Comparison of ENCODE assay signal across 8 cellular contexts in genomic region chr22:41589260-41589600, GRCh38. TPM values are rescaled to one million over a fixed set of nuclear protein-coding genes. Genes with fewer than 3 reads are reported as not detected.
DNase-seq lines count a peak whose midpoint lies in the region; ATAC-seq and TF ChIP-seq lines count a peak whose summit lies in the region.

No MANE protein-coding gene starts in this region.

- DNase-seq in AG04450 (ENCODE audit: low read depth, low spot score) (no peak), MG63 (peak; percentile 26), breast epithelium (ENCODE audit: low spot score in 2 of 2) (no peak), left colon (peak; percentile 35 to 44), substantia nigra (lab: John Stamatoyannopoulos, UW) (peak in 6 of 49 donors; percentile 41 to 68 (median 54)), NCI-H1436 treated with DMSO at 0.1 percent for 48 hours (lab: John Stamatoyannopoulos, UW) (no peak)

- H3K4me3 ChIP-seq in AG04450 (ENCODE audit: low read depth, low read length) (peak overlapping the region; percentile 95), MG63 (peak overlapping the region; percentile 89), breast epithelium (peak overlapping the region; percentile 69 to 84 (median 82))

- H3K36me3 ChIP-seq in MG63 (no peaks in the 10 kb centered on the region; the same call in 1 of the 2 replicates), breast epithelium (no peaks in the 10 kb centered on the region)

- ATAC-seq in GM18868 (IDR thresholded peaks at IDR 0.05; ENCODE audit: unreplicated experiment) (peak; percentile 8), left colon (peak; percentile 24), HG02798 (IDR thresholded peaks at IDR 0.05; ENCODE audit: poor library complexity, unreplicated experiment) (no peak)

- H3K4me1 ChIP-seq in breast epithelium = peaks cover 5 to 8% of the 10 kb centered on the region in 2 donors

- intact Hi-C loops in breast epithelium (cut with DNase I; ENCODE audit: low total_unique reads) = no loop called here
- intact Hi-C loops in left colon (cut with DNase I, micrococcal nuclease) = no loop called here

- H3K9me3 ChIP-seq in AG04450 (ENCODE audit: control insufficient read depth, insufficient read depth, low read length) (no peaks in the 10 kb centered on the region; the same call in 1 of the 2 replicates), MG63 (no peaks in the 10 kb centered on the region), breast epithelium (no peaks in the 10 kb centered on the region)

- H3K27me3 ChIP-seq in AG04450 (ENCODE audit: control insufficient read depth, insufficient read depth, low read length) (no peaks in the 10 kb centered on the region), MG63 (no peaks in the 10 kb centered on the region), breast epithelium (no peaks in the 10 kb centered on the region)

- peak overlapping the region; percentile 61 for H3K27ac ChIP-seq in AG04450 (ENCODE audit: low read depth, low read length)
- peak overlapping the region; percentile 77 to 79 for H3K27ac ChIP-seq in breast epithelium
- H3K27ac ChIP-seq in substantia nigra (ENCODE audit: low read depth, low read length, poor library complexity, severe bottlenecking) = peak overlapping the region; percentile 81

- POLR2A ChIA-PET in AG04450 (lab: Yijun Ruan, JAX) = interaction anchor here (0.6 to 2.2 kb wide), 20 partner anchors 9 to 287 kb away, joined by 3 to 16 read pairs (median 4); partner anchors contain the start of genes ACO2, CSDC2, DESI1 and PHF5A

- CTCF ChIA-PET in AG04450 (lab: Charles Lee) = interaction anchor here (1.0 to 2.6 kb wide), 5 partner anchors 46 to 185 kb away, joined by 3 to 12 read pairs (median 4); partner anchors contain the start of gene POLR3H

- TF ChIP-seq CTCF in AG04450 (IDR thresholded peaks at IDR 0.05; ENCODE audit: low read depth, low read length) = no peak
- no peak for TF ChIP-seq CTCF in breast epithelium (IDR thresholded peaks at IDR 0.05)

- TF ChIP-seq POLR2A in breast epithelium (IDR thresholded peaks at IDR 0.05) = no peak

RNA-seq across cellular contexts. Expression of gene PMM1, which starts 0.4 kb away (rescaled TPM):
- polyA plus RNA-seq in AG04450 (2011; rRNA removed) = 60.7 and 72.5 TPM in 2 replicates
- polyA minus RNA-seq in AG04450 (2011; rRNA and poly(A)+ RNA removed) = 30.2 and 44.4 TPM in 2 replicates
- total RNA-seq in MG63 (2014; rRNA removed; shearing (Covaris generic); ENCODE audit: low replicate concordance) = 36.1 and 37.4 TPM in 2 replicates
- total RNA-seq in breast epithelium (10 to 100 TPM; 42.7 to 74.1 (median 48.5) TPM), left colon (10 to 100 TPM; 48.6 to 61.8 TPM)

RNA-seq across cellular contexts. Expression of gene CSDC2, which starts 28.4 kb away (rescaled TPM):
- 12.4 and 21.2 TPM in 2 replicates for polyA plus RNA-seq in AG04450 (2011; rRNA removed)
- polyA minus RNA-seq in AG04450 (2011; rRNA and poly(A)+ RNA removed) = 5.6 and 9.4 TPM in 2 replicates
- not detected in 2 replicates for total RNA-seq in MG63 (2014; rRNA removed; shearing (Covaris generic); ENCODE audit: low replicate concordance)
- total RNA-seq in breast epithelium (1 to 10 TPM in 2 of 3 donors, not detected in 1; 1.6 to 1.9 TPM), left colon (1 to 10 TPM in 1 of 2 donors, under 1 TPM in 1; 0.37 to 2.0 TPM)

RNA-seq across cellular contexts. Expression of gene DESI1, which starts 31.6 kb away (rescaled TPM):
- 22.3 and 23.8 TPM in 2 replicates for polyA plus RNA-seq in AG04450 (2011; rRNA removed)
- polyA minus RNA-seq in AG04450 (2011; rRNA and poly(A)+ RNA removed) = 22.8 and 28.2 TPM in 2 replicates
- total RNA-seq in MG63 (2014; rRNA removed; shearing (Covaris generic); ENCODE audit: low replicate concordance) = 14.4 and 27.6 TPM in 2 replicates
- total RNA-seq in breast epithelium (10 to 100 TPM; 17.0 to 23.5 (median 21.0) TPM), left colon (10 to 100 TPM; 24.5 to 25.2 TPM)

RNA-seq across cellular contexts. Expression of gene XRCC6, which starts 31.9 kb away (rescaled TPM):
- polyA plus RNA-seq in AG04450 (2011; rRNA removed) = 149 and 196 TPM in 2 replicates
- polyA minus RNA-seq in AG04450 (2011; rRNA and poly(A)+ RNA removed) = 128 and 134 TPM in 2 replicates
- 560 and 634 TPM in 2 replicates for total RNA-seq in MG63 (2014; rRNA removed; shearing (Covaris generic); ENCODE audit: low replicate concordance)
- total RNA-seq in breast epithelium (100 to 1,000 TPM; 194 to 232 (median 220) TPM), left colon (100 to 1,000 TPM; 164 to 173 TPM)

RNA-seq across cellular contexts. Expression of gene POLR3H, which starts 45.0 kb away (rescaled TPM):
- polyA plus RNA-seq in AG04450 (2011; rRNA removed) = 36.3 and 41.1 TPM in 2 replicates
- polyA minus RNA-seq in AG04450 (2011; rRNA and poly(A)+ RNA removed) = 26.7 and 28.1 TPM in 2 replicates
- total RNA-seq in MG63 (2014; rRNA removed; shearing (Covaris generic); ENCODE audit: low replicate concordance) = 47.2 and 53.1 TPM in 2 replicates
- total RNA-seq in breast epithelium = 10 to 100 TPM; 18.2 to 26.5 (median 20.2) TPM
- 10 to 100 TPM; 10.9 to 15.9 TPM for total RNA-seq in left colon

Comparison
In these comparisons a context has a peak if more than half of its experiments do, and no peak if none do; other contexts are left out.
1. DNase-seq: peak in MG63 (single experiment) and left colon (2 of 2); none in AG04450 (single experiment), breast epithelium (0 of 2) and NCI-H1436 treated with DMSO at 0.1 percent for 48 hours (single experiment).
2. Peak in every context shown above with its lines, with median percentiles within 50 percentile points of each other: H3K27ac ChIP-seq and H3K4me3 ChIP-seq.